20 cellular contexts compared by ENCODE assay signal in the genomic region with DNA sequence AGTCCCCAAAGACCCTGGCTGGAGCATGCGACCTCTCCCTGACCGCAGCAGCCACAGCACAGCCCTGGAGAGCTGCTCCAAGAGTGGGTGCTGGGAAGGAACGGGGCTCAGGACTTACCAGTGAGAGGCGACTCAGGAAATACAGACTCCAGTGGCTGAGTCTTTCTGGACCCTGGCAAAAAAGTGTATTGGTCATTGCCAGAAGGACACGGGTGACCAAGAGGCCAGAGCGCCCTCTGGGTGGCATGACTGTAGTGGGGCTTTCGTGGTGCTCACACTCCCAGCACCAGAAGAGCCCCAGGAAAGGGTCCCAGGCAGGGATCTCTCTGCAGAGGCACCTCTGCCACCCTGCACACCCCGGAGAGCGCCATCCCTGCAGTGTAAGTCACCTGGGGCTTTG. TPM values are rescaled to one million over a fixed set of nuclear protein-coding genes. Genes with fewer than 3 reads are reported as not detected.
DNase-seq lines count a peak whose midpoint lies in the region; ATAC-seq and TF ChIP-seq lines count a peak whose summit lies in the region.
"Had no signal": no experiment of that assay in that cellular context is flagged by ENCODE, and none has a peak within 500 bp of the region (broad histone marks: within the 10 kb centered on the region; RNA-seq: fewer than 3 reads in every experiment).

No MANE protein-coding gene starts in this region.

- no peaks in the 10 kb centered on the region for H3K9me3 Mint-ChIP-seq in activated naive CD4-positive, alpha-beta T cell treated with anti-CD3 and anti-CD28 coated beads, Interleukin-2, amount 10 ng/mL, durations not matched to agents 7 days and 5 days
- no peaks in the 10 kb centered on the region for H3K9me3 Mint-ChIP-seq in activated naive CD4-positive, alpha-beta T cell treated with anti-CD3 and anti-CD28 coated beads for 36 hours
- no peaks in the 10 kb centered on the region for H3K9me3 Mint-ChIP-seq in activated CD4-positive, alpha-beta T cell treated with anti-CD3 and anti-CD28 coated beads, Interleukin-2, amount 10 ng/mL, durations not matched to agents 7 days and 5 days
- H3K9me3 Mint-ChIP-seq: CD4-positive, alpha-beta T cell; GM23338 had no signal

- CTCF ChIA-PET in activated naive CD4-positive, alpha-beta T cell treated with anti-CD3 and anti-CD28 coated beads, Interleukin-2, amount 10 ng/mL, durations not matched to agents 7 days and 5 days (lab: Charles Lee): no interaction called here
- CTCF ChIA-PET in activated naive CD4-positive, alpha-beta T cell treated with anti-CD3 and anti-CD28 coated beads for 36 hours (lab: Charles Lee): no interaction called here
- CTCF ChIA-PET in activated CD4-positive, alpha-beta T cell treated with anti-CD3 and anti-CD28 coated beads, Interleukin-2, amount 10 ng/mL, durations not matched to agents 7 days and 5 days (lab: Charles Lee): no interaction called here
- CTCF ChIA-PET in A673 (lab: Charles Lee): no interaction called here

- no TSS peak for BruUV-seq in A673 (replicated peaks; lab: Mats Ljungman, UMichigan)

- H3K36me3 ChIP-seq in upper lobe of right lung (no peaks in the 10 kb centered on the region), A673 (ENCODE audit: insufficient read depth, low read length, poor library complexity, severe bottlenecking) (no peaks in the 10 kb centered on the region)
- H3K36me3 ChIP-seq: BE2C had no signal

- intact Hi-C loops in activated naive CD4-positive, alpha-beta T cell treated with anti-CD3 and anti-CD28 coated beads for 36 hours (cut with micrococcal nuclease): no loop called here
- intact Hi-C loops in upper lobe of right lung (cut with DNase I): no loop called here
- intact Hi-C loops in A673 (cut with micrococcal nuclease; ENCODE audit: unreplicated experiment): no loop called here

- no peaks in the 10 kb centered on the region for H3K4me1 Mint-ChIP-seq in activated naive CD4-positive, alpha-beta T cell treated with anti-CD3 and anti-CD28 coated beads, Interleukin-2, amount 10 ng/mL, durations not matched to agents 7 days and 5 days
- H3K4me1 Mint-ChIP-seq in activated naive CD4-positive, alpha-beta T cell treated with anti-CD3 and anti-CD28 coated beads for 36 hours (ENCODE audit: low read depth): no peaks in the 10 kb centered on the region
- H3K4me1 Mint-ChIP-seq in activated CD4-positive, alpha-beta T cell treated with anti-CD3 and anti-CD28 coated beads, Interleukin-2, amount 10 ng/mL, durations not matched to agents 7 days and 5 days: no peaks in the 10 kb centered on the region

- POLR2A ChIA-PET in activated CD4-positive, alpha-beta T cell treated with anti-CD3 and anti-CD28 coated beads, Interleukin-2, amount 10 ng/mL, durations not matched to agents 7 days and 5 days (lab: Charles Lee): no interaction called here
- POLR2A ChIA-PET in A673 (lab: Charles Lee; ENCODE audit: low non-redundant PET): no interaction called here

- H3K36me3 Mint-ChIP-seq in activated naive CD4-positive, alpha-beta T cell treated with anti-CD3 and anti-CD28 coated beads, Interleukin-2, amount 10 ng/mL, durations not matched to agents 7 days and 5 days: no peaks in the 10 kb centered on the region
- no peaks in the 10 kb centered on the region for H3K36me3 Mint-ChIP-seq in activated naive CD4-positive, alpha-beta T cell treated with anti-CD3 and anti-CD28 coated beads for 36 hours (ENCODE audit: low read depth)
- no peaks in the 10 kb centered on the region for H3K36me3 Mint-ChIP-seq in activated CD4-positive, alpha-beta T cell treated with anti-CD3 and anti-CD28 coated beads, Interleukin-2, amount 10 ng/mL, durations not matched to agents 7 days and 5 days (ENCODE audit: low read depth)

- H3K4me3 Mint-ChIP-seq in activated naive CD4-positive, alpha-beta T cell treated with anti-CD3 and anti-CD28 coated beads, Interleukin-2, amount 10 ng/mL, durations not matched to agents 7 days and 5 days: no peak overlapping the region
- no peak overlapping the region for H3K4me3 Mint-ChIP-seq in activated naive CD4-positive, alpha-beta T cell treated with anti-CD3 and anti-CD28 coated beads for 36 hours
- no peak overlapping the region for H3K4me3 Mint-ChIP-seq in activated CD4-positive, alpha-beta T cell treated with anti-CD3 and anti-CD28 coated beads, Interleukin-2, amount 10 ng/mL, durations not matched to agents 7 days and 5 days
- H3K4me3 Mint-ChIP-seq: CD4-positive, alpha-beta T cell; GM23338 had no signal

- H3K27me3 Mint-ChIP-seq in activated naive CD4-positive, alpha-beta T cell treated with anti-CD3 and anti-CD28 coated beads, Interleukin-2, amount 10 ng/mL, durations not matched to agents 7 days and 5 days: peaks cover 36% of the 10 kb centered on the region
- no peaks in the 10 kb centered on the region for H3K27me3 Mint-ChIP-seq in activated naive CD4-positive, alpha-beta T cell treated with anti-CD3 and anti-CD28 coated beads for 36 hours (ENCODE audit: low read depth)
- H3K27me3 Mint-ChIP-seq in activated CD4-positive, alpha-beta T cell treated with anti-CD3 and anti-CD28 coated beads, Interleukin-2, amount 10 ng/mL, durations not matched to agents 7 days and 5 days: peaks cover under 1% of the 10 kb centered on the region

- H3K4me3 ChIP-seq in coronary artery (no peak overlapping the region), upper lobe of right lung (no peak overlapping the region), A673 (ENCODE audit: low read depth, low read length, poor library complexity, severe bottlenecking) (no peak overlapping the region)
- H3K4me3 ChIP-seq: GM23338, K562 had no signal

- H3K27me3 ChIP-seq in upper lobe of right lung (peaks cover 32% of the 10 kb centered on the region), A673 (replicated peaks; ENCODE audit: insufficient read depth, low read depth, low read length, poor library complexity) (peaks cover 84% of the 10 kb centered on the region)

- H3K9me3 ChIP-seq in upper lobe of right lung (no peaks in the 10 kb centered on the region), A673 (ENCODE audit: low read depth, low read length, poor library complexity, severe bottlenecking) (no peaks in the 10 kb centered on the region)
- H3K9me3 ChIP-seq: BE2C had no signal

- H3K27ac ChIP-seq in coronary artery: no peak overlapping the region
- no peak overlapping the region for H3K27ac ChIP-seq in upper lobe of right lung
- no peak overlapping the region for H3K27ac ChIP-seq in A673 (ENCODE audit: low read depth, low read length, poor library complexity, severe bottlenecking)

- no peak for TF ChIP-seq CTCF in coronary artery (IDR thresholded peaks at IDR 0.05)
- TF ChIP-seq CTCF in omental fat pad (IDR thresholded peaks at IDR 0.05): no peak
- no peak for TF ChIP-seq CTCF in upper lobe of right lung (IDR thresholded peaks at IDR 0.05)
- TF ChIP-seq CTCF in A673 (conservative IDR thresholded peaks at IDR 0.05; ENCODE audit: low read depth, low read length): no peak

- ATAC-seq in omental fat pad (ENCODE audit: low FRiP score) (no peak), upper lobe of right lung (no peak), GM19395 (IDR thresholded peaks at IDR 0.05; ENCODE audit: unreplicated experiment) (no peak)
- ATAC-seq: GM23338, K562 had no signal

- no peak overlapping the region for H3K27ac Mint-ChIP-seq in activated naive CD4-positive, alpha-beta T cell treated with anti-CD3 and anti-CD28 coated beads, Interleukin-2, amount 10 ng/mL, durations not matched to agents 7 days and 5 days
- H3K27ac Mint-ChIP-seq in activated naive CD4-positive, alpha-beta T cell treated with anti-CD3 and anti-CD28 coated beads for 36 hours: no peak overlapping the region
- no peak overlapping the region for H3K27ac Mint-ChIP-seq in activated CD4-positive, alpha-beta T cell treated with anti-CD3 and anti-CD28 coated beads, Interleukin-2, amount 10 ng/mL, durations not matched to agents 7 days and 5 days
- H3K27ac Mint-ChIP-seq: CD4-positive, alpha-beta T cell; GM23338 had no signal

- no peaks in the 10 kb centered on the region for H3K4me1 ChIP-seq in upper lobe of right lung
- H3K4me1 ChIP-seq in A673 (ENCODE audit: insufficient read depth, low read length, poor library complexity, severe bottlenecking): no peaks in the 10 kb centered on the region
- H3K4me1 ChIP-seq: BE2C had no signal

- DNase-seq in activated naive CD4-positive, alpha-beta T cell treated with anti-CD3 and anti-CD28 coated beads, Interleukin-2, amount 10 ng/mL, durations not matched to agents 7 days and 5 days: peak; percentile 8
- DNase-seq in activated naive CD4-positive, alpha-beta T cell treated with anti-CD3 and anti-CD28 coated beads for 36 hours: no peak
- peak; percentile 69 for DNase-seq in coronary artery (ENCODE audit: low spot score)
- peak; percentile 17 for DNase-seq in omental fat pad (ENCODE audit: low spot score)
- peak; percentile 50 for DNase-seq in upper lobe of right lung
- no peak for DNase-seq in activated CD4-positive, alpha-beta T cell treated with anti-CD3 and anti-CD28 coated beads, Interleukin-2, amount 10 ng/mL, durations not matched to agents 7 days and 5 days
- no peak for DNase-seq in A673 (ENCODE audit: low spot score)
- DNase-seq: BE2C; GF-D8; NCI-H1694 treated with DMSO at 0.1 percent for 48 hours; NCI-H748 treated with DMSO at 0.1 percent for 48 hours; NK-92 treated with Interleukin-12 subunit alpha and Interleukin-12 subunit beta, amount 100 ng/mL, for 24 hours; SHP77 had no signal

RNA-seq across cellular contexts. Expression of a gene that starts 8.9 kb away (rescaled TPM):
- under 1 TPM; 0.05 to 0.20 TPM for total RNA-seq in activated naive CD4-positive, alpha-beta T cell treated with anti-CD3 and anti-CD28 coated beads for 36 hours
- 1 to 10 TPM in 2 of 4 donors, under 1 TPM in 2; 0.19 to 3.8 (median 1.8) TPM for total RNA-seq in omental fat pad
- total RNA-seq in upper lobe of right lung: 21.0 TPM
- total RNA-seq in activated CD4-positive, alpha-beta T cell treated with anti-CD3 and anti-CD28 coated beads, Interleukin-2, amount 10 ng/mL, durations not matched to agents 7 days and 5 days: 1 to 10 TPM; 1.1 to 2.3 TPM
- total RNA-seq in A673 (2021): 0.49 and 0.57 TPM in 2 replicates
- total RNA-seq: CD4-positive, alpha-beta T cell; RPMI7951 had no signal

RNA-seq across cellular contexts. Expression of a gene that starts 38.8 kb away (rescaled TPM):
- total RNA-seq in activated naive CD4-positive, alpha-beta T cell treated with anti-CD3 and anti-CD28 coated beads for 36 hours: not detected
- not detected for total RNA-seq in omental fat pad
- total RNA-seq in upper lobe of right lung: not detected
- total RNA-seq in activated CD4-positive, alpha-beta T cell treated with anti-CD3 and anti-CD28 coated beads, Interleukin-2, amount 10 ng/mL, durations not matched to agents 7 days and 5 days: not detected
- not detected in 2 replicates for total RNA-seq in A673 (2021)
- total RNA-seq: A172; CD4-positive, alpha-beta T cell; GM23338; K562; NCI-H460; RPMI7951 had no signal

Comparison
In these comparisons a context has a peak if more than half of its experiments do, and no peak if none do; other contexts are left out.
1. DNase-seq: peak in activated naive CD4-positive, alpha-beta T cell treated with anti-CD3 and anti-CD28 coated beads, Interleukin-2, amount 10 ng/mL, durations not matched to agents 7 days and 5 days (single experiment), coronary artery (single experiment), omental fat pad (single experiment) and upper lobe of right lung (single experiment); none in activated naive CD4-positive, alpha-beta T cell treated with anti-CD3 and anti-CD28 coated beads for 36 hours (single experiment), activated CD4-positive, alpha-beta T cell treated with anti-CD3 and anti-CD28 coated beads, Interleukin-2, amount 10 ng/mL, durations not matched to agents 7 days and 5 days (single experiment) and A673 (single experiment).